8 cellular contexts compared by ENCODE assay signal in genomic region chr10:62815373-62816111, GRCh38. TPM values are rescaled to one million over a fixed set of nuclear protein-coding genes. Genes with fewer than 3 reads are reported as not detected.
A peak's percentile ranks its signal among the peaks of the same experiment; 100 is the strongest.
DNase-seq lines count a peak whose midpoint lies in the region; ATAC-seq and TF ChIP-seq lines count a peak whose summit lies in the region.

No MANE protein-coding gene starts in this region.

- WGBS in urinary bladder = 1% methylated on average over 61 of the region's 61 CpGs

- no peak for TF ChIP-seq CTCF in WI38 (IDR thresholded peaks at IDR 0.05; ENCODE audit: low read depth, low read length)
- TF ChIP-seq CTCF in endothelial cell (IDR thresholded peaks at IDR 0.05; ENCODE audit: unreplicated experiment) = no peak

- DNase-seq in GM03348 (ENCODE audit: low spot score) (peak; percentile 20), endothelial cell (ENCODE audit: low spot score) (no peak), myocyte (ENCODE audit: low read depth) (peak; percentile 36), NCI-H1105 (lab: John Stamatoyannopoulos, UW) (no peak)

- no peaks in the 10 kb centered on the region for H3K9me3 Mint-ChIP-seq in endothelial cell (ENCODE audit: unreplicated experiment)

- peaks cover 52% of the 10 kb centered on the region for H3K27me3 Mint-ChIP-seq in endothelial cell (ENCODE audit: unreplicated experiment)

- no peaks in the 10 kb centered on the region for H3K36me3 ChIP-seq in urinary bladder (ENCODE audit: insufficient read depth)

- H3K36me3 Mint-ChIP-seq in endothelial cell (ENCODE audit: low read depth, unreplicated experiment) = peaks cover 7% of the 10 kb centered on the region

- ATAC-seq in GM19467 (IDR thresholded peaks at IDR 0.05; ENCODE audit: unreplicated experiment) (no peak), HG02678 (IDR thresholded peaks at IDR 0.05; ENCODE audit: unreplicated experiment) (no peak)

- H3K4me1 ChIP-seq in urinary bladder (ENCODE audit: insufficient read depth) = no peaks in the 10 kb centered on the region

- no peak overlapping the region for H3K27ac ChIP-seq in urinary bladder (ENCODE audit: low read depth)

- peaks cover 20% of the 10 kb centered on the region for H3K4me1 Mint-ChIP-seq in endothelial cell (ENCODE audit: unreplicated experiment)

- peak overlapping the region; percentile 91 for H3K4me3 Mint-ChIP-seq in endothelial cell (ENCODE audit: unreplicated experiment)

- no peak overlapping the region for H3K27ac Mint-ChIP-seq in endothelial cell (ENCODE audit: unreplicated experiment)

- peak overlapping the region; percentile 75 for H3K4me3 ChIP-seq in WI38 (ENCODE audit: low read depth, low read length)
- H3K4me3 ChIP-seq in urinary bladder (ENCODE audit: low read depth, low read length) = peak overlapping the region; percentile 26

RNA-seq across cellular contexts. Expression of gene EGR2, which starts 0.6 kb away (rescaled TPM):
- total RNA-seq in endothelial cell (ENCODE audit: unreplicated experiment) (1.2 TPM), myocyte (2.3 and 5.3 TPM in 2 replicates), urinary bladder (2.3 TPM)
- 41.6 TPM for polyA plus RNA-seq in myocyte (2012)
- polyA plus RNA-seq in urinary bladder = 5.3 TPM

RNA-seq across cellular contexts. Expression of gene ADO, which starts 11.0 kb away (rescaled TPM):
- total RNA-seq in endothelial cell (ENCODE audit: unreplicated experiment) = 25.7 TPM
- total RNA-seq in myocyte = 34.5 and 34.9 TPM in 2 replicates
- polyA plus RNA-seq in myocyte (2012) = 26.5 TPM
- total RNA-seq in urinary bladder = 26.3 TPM
- polyA plus RNA-seq in urinary bladder = 16.4 TPM

Comparison
In these comparisons a context has a peak if more than half of its experiments do, and no peak if none do; other contexts are left out.
1. DNase-seq: peak in GM03348 (single experiment) and myocyte (single experiment); none in endothelial cell (single experiment) and NCI-H1105 (single experiment).